In genomic region chr6:42204768-42205282, GRCh38 we compare ENCODE assay signal across 25 cellular contexts. TPM values are rescaled to one million over a fixed set of nuclear protein-coding genes. Genes with fewer than 3 reads are reported as not detected.
"Had no signal": no experiment of that assay in that cellular context is flagged by ENCODE, and none has a peak within 500 bp of the region (broad histone marks: within the 10 kb centered on the region; RNA-seq: fewer than 3 reads in every experiment).

No MANE protein-coding gene starts in this region.

- H3K27me3 Mint-ChIP-seq: activated B cell treated with CpG ODN at 0.5 μM for 24 hours; activated CD4-positive, alpha-beta memory T cell treated with anti-CD3 and anti-CD28 coated beads for 36 hours; activated naive CD4-positive, alpha-beta T cell treated with anti-CD3 and anti-CD28 coated beads, Interleukin-2, amount 50 U/mL, for 24 hours; dendritic cell treated with granulocyte-macrophage colony-stimulating factor and Interleukin-4, amounts not matched to agents 40 ng/mL and 50 ng/mL, for 4 days; natural killer cell treated with Interleukin-12 subunit alpha and Interleukin-12 subunit beta and Interleukin-15 and Interleukin-18, amount 100 ng/mL, for 72 hours; stimulated activated naive CD8-positive, alpha-beta T cell treated with anti-CD3 and anti-CD28 coated beads, Interleukin-15, Interleukin-2, amounts not matched to agents 100 ng/mL and 50 ng/mL, for 24 hours had no signal

- H3K27ac Mint-ChIP-seq: activated B cell treated with CpG ODN at 0.5 μM for 24 hours; activated CD4-positive, alpha-beta memory T cell treated with anti-CD3 and anti-CD28 coated beads for 36 hours; dendritic cell treated with granulocyte-macrophage colony-stimulating factor and Interleukin-4, amounts not matched to agents 40 ng/mL and 50 ng/mL, for 4 days; natural killer cell treated with Interleukin-12 subunit alpha and Interleukin-12 subunit beta and Interleukin-15 and Interleukin-18, amount 100 ng/mL, for 72 hours; stimulated activated naive CD8-positive, alpha-beta T cell treated with anti-CD3 and anti-CD28 coated beads, Interleukin-15, Interleukin-2, amounts not matched to agents 100 ng/mL and 50 ng/mL, for 24 hours; T-helper 1 cell treated with Interleukin-12 subunit alpha and Interleukin-12 subunit beta and Interleukin-4 antibody, amounts not matched to agents 30 μg/mL and 1 μg/mL, for 36 hours had no signal

- H3K4me1 Mint-ChIP-seq: activated B cell treated with CpG ODN at 0.5 μM for 24 hours; activated naive CD4-positive, alpha-beta T cell treated with anti-CD3 and anti-CD28 coated beads, Interleukin-2, amount 50 U/mL, for 24 hours had no signal

- ATAC-seq: foreskin keratinocyte; left lung; natural killer cell treated with Interleukin-12 subunit alpha and Interleukin-12 subunit beta and Interleukin-15 and Interleukin-18, amount 100 ng/mL, for 72 hours; psoas muscle had no signal

- DNase-seq: activated B cell treated with CpG ODN at 0.5 μM for 24 hours; activated CD4-positive, alpha-beta memory T cell treated with anti-CD3 and anti-CD28 coated beads for 36 hours; activated CD4-positive, alpha-beta T cell treated with anti-CD3 and anti-CD28 coated beads for 4 hours; activated effector memory CD4-positive, alpha-beta T cell treated with anti-CD3 and anti-CD28 coated beads, Interleukin-2, amount 50 U/mL, for 16 hours; activated T-cell treated with anti-CD3 and anti-CD28 coated beads for 4 hours; anterior cingulate cortex; effector CD4-positive, alpha-beta T cell; immature natural killer cell; left lung; psoas muscle; stimulated activated CD4-positive, alpha-beta T cell treated with anti-CD3 and anti-CD28 coated beads, Interleukin-12 subunit alpha, Interleukin-12 subunit beta, amount 100 ng/mL, for 4 hours; stimulated activated CD4-positive, alpha-beta T cell treated with anti-CD3 and anti-CD28 coated beads, Interleukin-4, amount 100 ng/mL, for 4 hours had no signal

- H3K27ac ChIP-seq: cardiac muscle cell, foreskin keratinocyte, left lung, psoas muscle, right atrium auricular region, suprapubic skin, tibial nerve had no signal

- H3K9me3 Mint-ChIP-seq: activated B cell treated with CpG ODN at 0.5 μM for 24 hours; natural killer cell treated with Interleukin-12 subunit alpha and Interleukin-12 subunit beta and Interleukin-15 and Interleukin-18, amount 100 ng/mL, for 72 hours; T-helper 1 cell treated with Interleukin-12 subunit alpha and Interleukin-12 subunit beta and Interleukin-4 antibody, amounts not matched to agents 30 μg/mL and 1 μg/mL, for 36 hours had no signal

- H3K4me3 Mint-ChIP-seq: activated B cell treated with CpG ODN at 0.5 μM for 24 hours; activated CD4-positive, alpha-beta memory T cell treated with anti-CD3 and anti-CD28 coated beads for 36 hours; activated naive CD4-positive, alpha-beta T cell treated with anti-CD3 and anti-CD28 coated beads, Interleukin-2, amount 50 U/mL, for 24 hours; dendritic cell treated with granulocyte-macrophage colony-stimulating factor and Interleukin-4, amounts not matched to agents 40 ng/mL and 50 ng/mL, for 4 days; immature natural killer cell; natural killer cell treated with Interleukin-12 subunit alpha and Interleukin-12 subunit beta and Interleukin-15 and Interleukin-18, amount 100 ng/mL, for 72 hours; stimulated activated naive CD8-positive, alpha-beta T cell treated with anti-CD3 and anti-CD28 coated beads, Interleukin-15, Interleukin-2, amounts not matched to agents 100 ng/mL and 50 ng/mL, for 24 hours; T-helper 1 cell treated with Interleukin-12 subunit alpha and Interleukin-12 subunit beta and Interleukin-4 antibody, amounts not matched to agents 30 μg/mL and 1 μg/mL, for 36 hours had no signal

RNA-seq across cellular contexts. Expression of gene GUCA1B, which starts 10.1 kb away (rescaled TPM):
- total RNA-seq: body of pancreas had no signal

RNA-seq across cellular contexts. Expression of gene GUCA1A, which starts 31.7 kb away (rescaled TPM):
- total RNA-seq: activated B cell treated with CpG ODN at 0.5 μM for 24 hours; activated CD4-positive, alpha-beta memory T cell treated with anti-CD3 and anti-CD28 coated beads for 36 hours; body of pancreas; foreskin keratinocyte; lung microvascular endothelial cell; natural killer cell treated with Interleukin-12 subunit alpha and Interleukin-12 subunit beta and Interleukin-15 and Interleukin-18, amount 100 ng/mL, for 72 hours; osteocyte; psoas muscle; right atrium auricular region; tibial nerve had no signal
